Comparison of ENCODE assay signal across 13 cellular contexts in genomic region chr3:98765721-98766120, GRCh38. TPM values are rescaled to one million over a fixed set of nuclear protein-coding genes. Genes with fewer than 3 reads are reported as not detected.
"Had no signal": no experiment of that assay in that cellular context is flagged by ENCODE, and none has a peak within 500 bp of the region (broad histone marks: within the 10 kb centered on the region; RNA-seq: fewer than 3 reads in every experiment).

No MANE protein-coding gene starts in this region.

- DNase-seq: activated CD4-positive, alpha-beta memory T cell treated with anti-CD3 and anti-CD28 coated beads, Interleukin-2, amount 10 ng/mL, durations not matched to agents 7 days and 5 days; activated gamma-delta T cell treated with Interleukin-2 at 50 U/mL for 16 hours; activated naive CD8-positive, alpha-beta T cell treated with anti-CD3 and anti-CD28 coated beads, Interleukin-2, amount 10 ng/mL, durations not matched to agents 7 days and 5 days; activated T-cell treated with anti-CD3 and anti-CD28 coated beads, Interleukin-2, amount 50 U/mL, for 48 hours; aorta; immature natural killer cell; left colon; natural killer cell; stimulated activated CD4-positive, alpha-beta T cell treated with anti-CD3 and anti-CD28 coated beads, Interleukin-12 subunit alpha, Interleukin-12 subunit beta, amount 100 ng/mL, for 4 hours; stimulated activated naive CD4-positive, alpha-beta T cell; T-cell; T1000; trophoblast cell had no signal

- ATAC-seq: left colon, natural killer cell, T-cell had no signal

RNA-seq across cellular contexts. Expression of gene ST3GAL6, which starts 2.6 kb away (rescaled TPM):
- total RNA-seq: activated CD4-positive, alpha-beta memory T cell treated with anti-CD3 and anti-CD28 coated beads, Interleukin-2, amount 10 ng/mL, durations not matched to agents 7 days and 5 days had no signal
